18 cellular contexts compared by ENCODE assay signal in genomic region chr4:81467672-81467964, GRCh38. TPM values are rescaled to one million over a fixed set of nuclear protein-coding genes. Genes with fewer than 3 reads are reported as not detected.
A peak's percentile ranks its signal among the peaks of the same experiment; 100 is the strongest.
DNase-seq lines count a peak whose midpoint lies in the region; ATAC-seq and TF ChIP-seq lines count a peak whose summit lies in the region.
"Had no signal": no experiment of that assay in that cellular context is flagged by ENCODE, and none has a peak within 500 bp of the region (broad histone marks: within the 10 kb centered on the region; RNA-seq: fewer than 3 reads in every experiment).

No MANE protein-coding gene starts in this region.

- H3K27me3 ChIP-seq in left ventricle myocardium inferior (ENCODE audit: low read depth) (no peaks in the 10 kb centered on the region), right cardiac atrium (ENCODE audit: control insufficient read depth, insufficient read depth) (no peaks in the 10 kb centered on the region), PC-3 (ENCODE audit: low read length) (no peaks in the 10 kb centered on the region), parathyroid adenoma (ENCODE audit: control insufficient read depth, insufficient read depth, low read length) (no peaks in the 10 kb centered on the region)
- H3K27me3 ChIP-seq: ascending aorta, gastrocnemius medialis, ovary had no signal

- no peak overlapping the region for H3K9ac ChIP-seq in PC-3 (ENCODE audit: low read length)
- H3K9ac ChIP-seq in parathyroid adenoma, result no peak overlapping the region

- POLR2A ChIA-PET in PC-3 (lab: Charles Lee; ENCODE audit: unreplicated experiment), result no interaction called here

- no peak overlapping the region for H3K4me3 Mint-ChIP-seq in endothelial cell (ENCODE audit: unreplicated experiment)
- H3K4me3 Mint-ChIP-seq: activated naive CD8-positive, alpha-beta T cell treated with anti-CD3 and anti-CD28 coated beads for 36 hours; dendritic cell treated with granulocyte-macrophage colony-stimulating factor and Interleukin-4, amounts not matched to agents 40 ng/mL and 50 ng/mL, for 4 days; natural killer cell had no signal

- intact Hi-C loops in left ventricle myocardium inferior (cut with micrococcal nuclease), result loop anchor here (5.0 to 10.0 kb wide), 2 partner anchors 157 to 375 kb away; no protein-coding TSS in a partner anchor
- intact Hi-C loops in right cardiac atrium (cut with DNase I), result loop anchor here (1.0 to 10.0 kb wide), 4 partner anchors 217 to 380 kb away; no protein-coding TSS in a partner anchor
- intact Hi-C loops in PC-3 (cut with micrococcal nuclease), result loop anchor here (1.0 to 5.0 kb wide), 6 partner anchors 15 to 735 kb away; no protein-coding TSS in a partner anchor

- H3K9me3 Mint-ChIP-seq in endothelial cell (ENCODE audit: unreplicated experiment), result no peaks in the 10 kb centered on the region
- H3K9me3 Mint-ChIP-seq: activated naive CD8-positive, alpha-beta T cell treated with anti-CD3 and anti-CD28 coated beads for 36 hours; activated T-helper 2 cell treated with anti-CD3 and anti-CD28 coated beads, Interferon-gamma antibody, Interleukin-2, Interleukin-4, amounts not matched to agents 10 μg/mL and 5 μg/mL and 100 μg/mL, durations not matched to agents 14 hours and 24 hours and 36 hours; dendritic cell treated with granulocyte-macrophage colony-stimulating factor and Interleukin-4, amounts not matched to agents 40 ng/mL and 50 ng/mL, for 4 days; natural killer cell had no signal

- no TSS peak for BruUV-seq in PC-3 (replicated peaks; lab: Mats Ljungman, UMichigan)

- H3F3A ChIP-seq in PC-3 (ENCODE audit: low read length, unreplicated experiment), result no peaks in the 10 kb centered on the region

- no peak overlapping the region for H3K27ac Mint-ChIP-seq in endothelial cell (ENCODE audit: unreplicated experiment)
- H3K27ac Mint-ChIP-seq: activated naive CD8-positive, alpha-beta T cell treated with anti-CD3 and anti-CD28 coated beads for 36 hours; activated T-helper 2 cell treated with anti-CD3 and anti-CD28 coated beads, Interferon-gamma antibody, Interleukin-2, Interleukin-4, amounts not matched to agents 10 μg/mL and 5 μg/mL and 100 μg/mL, durations not matched to agents 14 hours and 24 hours and 36 hours; dendritic cell treated with granulocyte-macrophage colony-stimulating factor and Interleukin-4, amounts not matched to agents 40 ng/mL and 50 ng/mL, for 4 days; natural killer cell had no signal

- H3K4me1 ChIP-seq in left ventricle myocardium inferior (peaks cover 39% of the 10 kb centered on the region), right cardiac atrium (ENCODE audit: control insufficient read depth, insufficient read depth, low read length) (peaks cover 2% of the 10 kb centered on the region), PC-3 (ENCODE audit: insufficient read depth, low read length) (peaks cover 18% of the 10 kb centered on the region), parathyroid adenoma (peaks cover 4% of the 10 kb centered on the region)
- H3K4me1 ChIP-seq: BE2C had no signal

- no peak overlapping the region for H3K27ac ChIP-seq in left ventricle myocardium inferior (replicated peaks)
- H3K27ac ChIP-seq in right cardiac atrium (ENCODE audit: low read length), result no peak overlapping the region
- H3K27ac ChIP-seq in PC-3 (ENCODE audit: low read length), result peak overlapping the region; percentile 57; the same call in 1 of the 2 replicates
- no peak overlapping the region for H3K27ac ChIP-seq in parathyroid adenoma
- H3K27ac ChIP-seq: ascending aorta, gastrocnemius medialis, ovary had no signal

- H3K4me2 ChIP-seq in PC-3 (ENCODE audit: low read length) (peak overlapping the region; percentile 47; the same call in 1 of the 2 replicates), parathyroid adenoma (ENCODE audit: low read length) (peak overlapping the region; percentile 30)

- H3K79me2 ChIP-seq in PC-3 (ENCODE audit: low read length) (no peaks in the 10 kb centered on the region), parathyroid adenoma (peaks cover 9% of the 10 kb centered on the region)

- no peaks in the 10 kb centered on the region for H3K9me3 ChIP-seq in left ventricle myocardium inferior (replicated peaks)
- no peaks in the 10 kb centered on the region for H3K9me3 ChIP-seq in right cardiac atrium (ENCODE audit: control insufficient read depth, low read length)
- no peaks in the 10 kb centered on the region for H3K9me3 ChIP-seq in PC-3 (ENCODE audit: low read length)
- no peaks in the 10 kb centered on the region for H3K9me3 ChIP-seq in parathyroid adenoma (ENCODE audit: control insufficient read depth, low read length)
- H3K9me3 ChIP-seq: ascending aorta, BE2C, gastrocnemius medialis, ovary had no signal

- H3K4me3 ChIP-seq in left ventricle myocardium inferior, result no peak overlapping the region
- H3K4me3 ChIP-seq in right cardiac atrium (ENCODE audit: low read length), result no peak overlapping the region
- no peak overlapping the region for H3K4me3 ChIP-seq in PC-3 (ENCODE audit: low read length)
- no peak overlapping the region for H3K4me3 ChIP-seq in parathyroid adenoma (ENCODE audit: low read depth, low read length)
- H3K4me3 ChIP-seq: ascending aorta, gastrocnemius medialis, ovary had no signal

- DNase-seq in left ventricle myocardium inferior (no peak), right cardiac atrium (no peak), PC-3 (no peak), endothelial cell (ENCODE audit: low spot score) (no peak), activated T-cell treated with anti-CD3 and anti-CD28 coated beads for 4 hours (no peak), GM19240 (ENCODE audit: insufficient read length, low spot score) (no peak)
- DNase-seq: natural killer cell had no signal

- TF ChIP-seq CTCF in left ventricle myocardium inferior (IDR thresholded peaks at IDR 0.05; ENCODE audit: borderline replicate concordance) (peak; percentile 16), PC-3 (conservative IDR thresholded peaks at IDR 0.05; ENCODE audit: low read depth, low read length) (no peak), endothelial cell (IDR thresholded peaks at IDR 0.05; ENCODE audit: unreplicated experiment) (peak; percentile 42), parathyroid adenoma (IDR thresholded peaks at IDR 0.05) (no peak)

- peaks cover 2% of the 10 kb centered on the region for H3K27me3 Mint-ChIP-seq in endothelial cell (ENCODE audit: unreplicated experiment)
- H3K27me3 Mint-ChIP-seq: activated naive CD8-positive, alpha-beta T cell treated with anti-CD3 and anti-CD28 coated beads for 36 hours; dendritic cell treated with granulocyte-macrophage colony-stimulating factor and Interleukin-4, amounts not matched to agents 40 ng/mL and 50 ng/mL, for 4 days had no signal

- H3K4me1 Mint-ChIP-seq in endothelial cell (ENCODE audit: unreplicated experiment), result peaks cover 18% of the 10 kb centered on the region

- 19% methylated on average over 1 of the region's 1 CpG for WGBS in right cardiac atrium

- H3K36me3 ChIP-seq in left ventricle myocardium inferior (no peaks in the 10 kb centered on the region), PC-3 (ENCODE audit: low read depth, low read length) (no peaks in the 10 kb centered on the region; the same call in 1 of the 2 replicates), parathyroid adenoma (ENCODE audit: control insufficient read depth, insufficient read depth, low read length) (no peaks in the 10 kb centered on the region)
- H3K36me3 ChIP-seq: ascending aorta, BE2C, gastrocnemius medialis, ovary had no signal

- H3K9me2 ChIP-seq in PC-3 (replicated peaks; ENCODE audit: low read length), result no peaks in the 10 kb centered on the region

- CTCF ChIA-PET in PC-3 (lab: Charles Lee), result interaction anchor here (1.0 kb wide), 1 partner anchor 221 kb away, joined by 3 read pairs; no protein-coding TSS in a partner anchor

- H3K36me3 Mint-ChIP-seq in endothelial cell (ENCODE audit: low read depth, unreplicated experiment), result no peaks in the 10 kb centered on the region
- H3K36me3 Mint-ChIP-seq: activated naive CD8-positive, alpha-beta T cell treated with anti-CD3 and anti-CD28 coated beads for 36 hours; natural killer cell had no signal

- H2AFZ ChIP-seq in PC-3 (ENCODE audit: low read length), result no peak overlapping the region
- no peak overlapping the region for H2AFZ ChIP-seq in parathyroid adenoma

- ATAC-seq in right cardiac atrium (no peak), PC-3 (no peak), HG03175 (IDR thresholded peaks at IDR 0.05; ENCODE audit: unreplicated experiment) (no peak)
- ATAC-seq: gastrocnemius medialis, HCT116, natural killer cell had no signal

- no peaks in the 10 kb centered on the region for H4K20me1 ChIP-seq in PC-3 (ENCODE audit: low read length)

RNA-seq across cellular contexts. Expression of gene RASGEF1B, which starts 4.1 kb away (rescaled TPM):
- total RNA-seq in left ventricle myocardium inferior (4.3 TPM), right cardiac atrium (10 to 100 TPM in 1 of 4 donors, 1 to 10 TPM in 3; 9.0 to 10.6 (median 9.2) TPM), PC-3 (2014; rRNA removed) (1.4 TPM in 2 replicates), endothelial cell (ENCODE audit: unreplicated experiment) (10.7 TPM)
- 4.3 TPM for polyA plus RNA-seq in right cardiac atrium
- total RNA-seq: HT1080 had no signal

Comparison
In these comparisons a context has a peak if more than half of its experiments do, and no peak if none do; other contexts are left out.
1. CTCF ChIP-seq: peak in left ventricle myocardium inferior (single experiment) and endothelial cell (single experiment); none in PC-3 (single experiment) and parathyroid adenoma (single experiment).